10 cellular contexts compared by ENCODE assay signal in the genomic region with DNA sequence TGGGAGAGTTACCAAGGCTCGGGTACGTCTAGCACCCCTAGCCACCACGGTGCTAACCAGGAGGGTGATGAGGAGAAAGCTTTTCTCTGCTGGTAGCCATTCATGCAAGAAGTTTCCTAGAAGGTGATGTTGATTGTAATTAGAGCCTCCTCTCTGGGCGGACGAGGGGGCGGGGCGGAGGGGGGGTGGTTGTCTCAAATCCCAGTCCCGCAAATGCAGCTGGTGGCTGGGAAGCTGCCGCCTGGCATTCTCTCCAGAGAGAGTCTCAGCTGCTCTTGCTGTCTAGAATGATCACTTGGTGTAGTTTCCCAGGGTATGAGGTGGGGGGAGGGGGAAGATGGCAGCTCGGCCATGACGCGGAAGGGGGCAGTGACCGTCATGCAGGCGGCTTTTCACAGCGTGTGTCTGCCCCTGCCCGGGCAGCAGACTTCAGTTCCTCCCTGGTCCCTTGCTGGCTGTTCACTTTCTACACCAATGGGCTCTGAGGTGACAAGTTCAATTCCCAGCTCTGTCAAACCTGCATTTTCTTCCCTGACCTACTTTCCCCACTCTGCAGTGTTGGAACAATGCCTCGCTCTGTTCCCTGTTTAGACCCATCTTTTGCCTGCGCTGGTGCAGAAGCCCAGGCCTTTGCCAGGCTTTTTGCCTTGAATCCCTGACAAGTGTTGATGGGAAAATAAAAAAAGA.
A peak's percentile ranks its signal among the peaks of the same experiment; 100 is the strongest.
DNase-seq lines count a peak whose midpoint lies in the region; ATAC-seq, FAIRE-seq and TF ChIP-seq lines count a peak whose summit lies in the region.
"Had no signal": no experiment of that assay in that cellular context is flagged by ENCODE, and none has a peak within 500 bp of the region (broad histone marks: within the 10 kb centered on the region; RNA-seq: fewer than 3 reads in every experiment).

No MANE protein-coding gene starts in this region.

- DNase-seq in HFFc6, result no peak
- DNase-seq in astrocyte of the hippocampus (ENCODE audit: low read depth, low spot score), result peak; percentile 72
- DNase-seq in sciatic nerve (ENCODE audit: low spot score), result no peak
- DNase-seq in natural killer cell treated with Interleukin-12 subunit alpha and Interleukin-12 subunit beta and Interleukin-15 and Interleukin-18, amount 100 ng/mL, for 72 hours (ENCODE audit: low spot score), result no peak
- no peak for DNase-seq in D721Med (ENCODE audit: insufficient read length, low spot score)
- DNase-seq: NCI-H1105; stimulated activated CD4-positive, alpha-beta T cell treated with anti-CD3 and anti-CD28 coated beads, Interleukin-4, amount 100 ng/mL, for 1 hour had no signal

- TF ChIP-seq CTCF in HFFc6 (IDR thresholded peaks at IDR 0.05) (no peak), D721Med (IDR thresholded peaks at IDR 0.05; ENCODE audit: insufficient read depth, missing control alignments) (no peak)

- peaks cover 2% of the 10 kb centered on the region; the same call in 1 of the 2 replicates for H3K27me3 Mint-ChIP-seq in HFFc6 (ENCODE audit: insufficient read depth)
- peaks cover 35 to 40% of the 10 kb centered on the region in 2 donors for H3K27me3 Mint-ChIP-seq in natural killer cell treated with Interleukin-12 subunit alpha and Interleukin-12 subunit beta and Interleukin-15 and Interleukin-18, amount 100 ng/mL, for 72 hours

- H3K9me3 Mint-ChIP-seq in HFFc6, result no peaks in the 10 kb centered on the region
- no peaks in the 10 kb centered on the region for H3K9me3 Mint-ChIP-seq in natural killer cell treated with Interleukin-12 subunit alpha and Interleukin-12 subunit beta and Interleukin-15 and Interleukin-18, amount 100 ng/mL, for 72 hours

- peak overlapping the region; percentile 37; the same call in 1 of the 2 replicates for H3K27ac Mint-ChIP-seq in HFFc6
- H3K27ac Mint-ChIP-seq in natural killer cell treated with Interleukin-12 subunit alpha and Interleukin-12 subunit beta and Interleukin-15 and Interleukin-18, amount 100 ng/mL, for 72 hours, result no peak overlapping the region

- peaks cover 74% of the 10 kb centered on the region for H3K4me1 Mint-ChIP-seq in HFFc6 (ENCODE audit: low read depth)
- H3K4me1 Mint-ChIP-seq in natural killer cell treated with Interleukin-12 subunit alpha and Interleukin-12 subunit beta and Interleukin-15 and Interleukin-18, amount 100 ng/mL, for 72 hours (ENCODE audit: low read depth in 2 of 2), result peaks cover 29 to 39% of the 10 kb centered on the region in 2 donors

- no peaks in the 10 kb centered on the region for H3K36me3 Mint-ChIP-seq in HFFc6 (ENCODE audit: low read depth)
- peaks cover 6% of the 10 kb centered on the region for H3K36me3 Mint-ChIP-seq in natural killer cell treated with Interleukin-12 subunit alpha and Interleukin-12 subunit beta and Interleukin-15 and Interleukin-18, amount 100 ng/mL, for 72 hours

- peaks cover 41% of the 10 kb centered on the region for H3K4me1 ChIP-seq in iPS-15b (ENCODE audit: control insufficient read depth, insufficient read depth, low read length)

- H3K9ac ChIP-seq in iPS-15b (ENCODE audit: low read depth, low read length), result no peak overlapping the region

- intact Hi-C loops in sciatic nerve (cut with DNase I), result no loop called here

- no peaks in the 10 kb centered on the region for H3K36me3 ChIP-seq in iPS-15b (ENCODE audit: control insufficient read depth, insufficient read depth, low read length)

- H3K4me3 Mint-ChIP-seq in HFFc6, result peak overlapping the region; percentile 21; the same call in 1 of the 2 replicates
- H3K4me3 Mint-ChIP-seq in natural killer cell treated with Interleukin-12 subunit alpha and Interleukin-12 subunit beta and Interleukin-15 and Interleukin-18, amount 100 ng/mL, for 72 hours, result no peak overlapping the region

- H3K27me3 ChIP-seq in iPS-15b (ENCODE audit: control insufficient read depth, insufficient read depth, low read length), result no peaks in the 10 kb centered on the region

- peak overlapping the region; percentile 43 for H3K4me3 ChIP-seq in iPS-15b (ENCODE audit: low read depth, low read length)

- no peaks in the 10 kb centered on the region for H3K9me3 ChIP-seq in iPS-15b (ENCODE audit: control insufficient read depth, insufficient read depth, low read length)

- ATAC-seq in sciatic nerve, result peak; percentile 71
- ATAC-seq in HG03342 (IDR thresholded peaks at IDR 0.05; ENCODE audit: unreplicated experiment), result no peak
- no peak for ATAC-seq in natural killer cell treated with Interleukin-12 subunit alpha and Interleukin-12 subunit beta and Interleukin-15 and Interleukin-18, amount 100 ng/mL, for 72 hours
- ATAC-seq in HG02970 (IDR thresholded peaks at IDR 0.05; ENCODE audit: low FRiP score, unreplicated experiment), result no peak

- FAIRE-seq in D721Med (lab: Jason Lieb, UNC), result no peak
